Comparison of ENCODE assay signal across 9 cellular contexts in the genomic region with DNA sequence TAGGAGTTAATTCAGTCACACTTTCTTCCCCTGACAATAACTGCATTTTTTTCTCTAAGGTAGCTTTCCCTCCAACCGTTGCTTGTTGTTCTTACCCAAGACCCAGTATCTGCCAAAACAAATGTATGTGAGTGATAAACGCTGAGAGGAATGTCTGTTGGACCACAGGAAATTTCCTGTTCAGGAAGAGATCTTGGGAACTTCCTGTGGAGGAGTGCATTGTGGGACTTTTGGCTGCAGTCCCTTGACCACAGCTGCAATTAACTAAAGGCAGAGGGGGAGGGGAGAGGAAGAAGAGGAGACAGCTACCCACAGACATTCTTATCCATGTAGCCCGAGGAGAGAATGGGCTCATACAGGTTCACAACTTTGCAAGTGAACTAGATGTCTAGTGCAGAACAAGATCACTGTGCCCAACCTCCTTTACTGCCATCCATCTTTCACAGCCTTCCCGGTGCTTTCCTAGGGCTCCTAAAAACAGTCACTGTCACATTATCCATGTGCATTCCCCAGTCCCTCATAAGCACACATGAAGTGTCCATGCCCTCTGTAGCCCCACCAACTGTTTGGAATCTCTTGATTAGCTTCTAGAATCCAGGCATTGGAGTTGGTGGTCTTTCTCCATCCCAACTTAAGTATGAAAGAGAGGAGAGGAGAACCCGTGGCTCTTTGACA.
DNase-seq lines count a peak whose midpoint lies in the region; ATAC-seq and TF ChIP-seq lines count a peak whose summit lies in the region.
"Had no signal": no experiment of that assay in that cellular context is flagged by ENCODE, and none has a peak within 500 bp of the region (broad histone marks: within the 10 kb centered on the region; RNA-seq: fewer than 3 reads in every experiment).

No MANE protein-coding gene starts in this region.

- H3K4me3 ChIP-seq in cardiac fibroblast (replicated peaks in 1 of 2; ENCODE audit: low read depth in 2 of 2, low read length in 2 of 2) = no peak overlapping the region
- H3K4me3 ChIP-seq in neural progenitor cell = no peak overlapping the region

- peak; percentile 70 for DNase-seq in GM04503 (ENCODE audit: low read depth)
- DNase-seq in NOMO-1 treated with dmso at 0.1 percent for 144 hours (lab: John Stamatoyannopoulos, UW; ENCODE audit: unreplicated experiment) = peak; percentile 89
- DNase-seq in cardiac fibroblast (ENCODE audit: low read depth in 2 of 2) = peak; percentile 94 to 96
- no peak for DNase-seq in neural progenitor cell (ENCODE audit: low spot score)
- no peak for DNase-seq in NCI-H1105 treated with DMSO at 0.1 percent for 48 hours (lab: John Stamatoyannopoulos, UW)
- no peak for DNase-seq in immature natural killer cell
- DNase-seq: NCI-H510A had no signal

- H3K4me2 ChIP-seq in neural progenitor cell = no peak overlapping the region

- TF ChIP-seq CTCF in cardiac fibroblast (IDR thresholded peaks at IDR 0.05; ENCODE audit: low read depth, low read length) (no peak), neural progenitor cell (IDR thresholded peaks at IDR 0.05) (no peak)

- H3K9me3 Mint-ChIP-seq in neural progenitor cell (peaks cover 1% of the 10 kb centered on the region), immature natural killer cell (no peaks in the 10 kb centered on the region)

- H3K4me3 Mint-ChIP-seq in neural progenitor cell = no peak overlapping the region
- peak overlapping the region in 2 of 5 donors; percentile 3 to 12 for H3K4me3 Mint-ChIP-seq in immature natural killer cell

- H3K79me2 ChIP-seq in neural progenitor cell (ENCODE audit: low read depth) = no peaks in the 10 kb centered on the region

- H3K4me1 Mint-ChIP-seq in neural progenitor cell (peaks cover 23% of the 10 kb centered on the region), immature natural killer cell (peaks cover 51 to 85% of the 10 kb centered on the region in 2 donors)

- no peaks in the 10 kb centered on the region for H4K20me1 ChIP-seq in neural progenitor cell (ENCODE audit: low read depth)

- no peaks in the 10 kb centered on the region for H3K27me3 ChIP-seq in neural progenitor cell

- no peaks in the 10 kb centered on the region for H3F3A ChIP-seq in neural progenitor cell (ENCODE audit: low read depth)

- peak overlapping the region; percentile 44 for H3K27ac Mint-ChIP-seq in neural progenitor cell
- peak overlapping the region in 2 of 6 donors; percentile 40 to 42 for H3K27ac Mint-ChIP-seq in immature natural killer cell

- H3K9me3 ChIP-seq in neural progenitor cell (ENCODE audit: low read depth) = no peaks in the 10 kb centered on the region

- H3K27me3 Mint-ChIP-seq in neural progenitor cell (ENCODE audit: insufficient read depth, low read depth) = no peaks in the 10 kb centered on the region
- H3K27me3 Mint-ChIP-seq in immature natural killer cell (ENCODE audit: low read depth in 3 of 3) = no peaks in the 10 kb centered on the region

- H3K36me3 ChIP-seq in neural progenitor cell = no peaks in the 10 kb centered on the region

- ATAC-seq in HG02840 (IDR thresholded peaks at IDR 0.05; ENCODE audit: low FRiP score, unreplicated experiment) (no peak), HG03571 (IDR thresholded peaks at IDR 0.05; ENCODE audit: unreplicated experiment) (no peak)

- H3K36me3 Mint-ChIP-seq in neural progenitor cell (peaks cover 4% of the 10 kb centered on the region), immature natural killer cell (peaks cover 0 to 1% (median 0%) of the 10 kb centered on the region in 3 donors)

- no peak overlapping the region for H3K27ac ChIP-seq in neural progenitor cell

- H3K9ac ChIP-seq in neural progenitor cell = no peak overlapping the region

- H2AFZ ChIP-seq in neural progenitor cell (replicated peaks) = no peak overlapping the region

- H3K4me1 ChIP-seq in neural progenitor cell = peaks cover 17% of the 10 kb centered on the region

Comparison
In these comparisons a context has a peak if more than half of its experiments do, and no peak if none do; other contexts are left out.
1. DNase-seq: peak in GM04503 (single experiment), NOMO-1 treated with dmso at 0.1 percent for 144 hours (single experiment) and cardiac fibroblast (2 of 2); none in neural progenitor cell (single experiment), NCI-H1105 treated with DMSO at 0.1 percent for 48 hours (single experiment) and immature natural killer cell (0 of 3).